8 cellular contexts compared by ENCODE assay signal in the genomic region with DNA sequence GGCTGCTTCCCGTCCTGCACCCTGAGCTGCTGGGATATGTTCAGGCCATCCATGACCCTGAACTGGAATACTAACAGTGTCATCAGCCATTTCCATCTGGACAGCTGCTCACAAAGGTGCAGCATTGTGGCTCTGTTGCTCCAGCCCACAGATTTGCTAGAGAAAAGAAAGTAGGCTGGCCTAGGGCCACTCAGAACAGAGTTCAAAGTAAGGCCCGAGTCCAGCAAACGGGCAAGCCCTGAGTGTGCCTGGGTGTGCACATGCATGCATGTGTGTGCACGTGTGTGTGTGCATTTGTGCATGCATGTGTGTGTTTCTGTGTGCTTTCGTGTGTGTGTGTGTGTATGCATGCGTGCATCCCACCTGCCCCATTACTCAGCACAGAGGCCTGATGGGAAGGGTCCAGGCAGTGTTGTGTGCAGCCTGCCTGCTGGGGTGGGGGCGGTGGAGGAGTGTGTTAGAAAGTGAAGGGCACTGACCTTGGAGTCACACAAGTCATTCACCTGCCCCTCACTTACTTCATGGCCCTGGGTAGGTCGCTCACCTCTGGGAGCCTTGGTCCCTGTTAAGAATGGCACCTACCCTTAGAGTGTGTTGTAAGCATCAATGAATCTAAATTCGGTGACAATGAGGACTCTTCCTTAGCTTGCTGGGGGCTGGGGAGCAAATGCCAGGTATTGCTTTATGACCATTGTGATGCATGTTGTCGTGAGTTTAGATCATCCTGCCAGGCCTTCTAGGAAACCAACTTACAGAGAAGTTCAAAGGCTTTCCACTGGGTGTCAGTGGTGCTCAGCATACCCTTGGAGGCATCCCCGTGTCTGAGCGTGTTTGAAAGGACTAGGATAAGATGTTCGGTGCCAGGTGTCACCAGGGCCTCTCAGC. TPM values are rescaled to one million over a fixed set of nuclear protein-coding genes. Genes with fewer than 3 reads are reported as not detected.
A peak's percentile ranks its signal among the peaks of the same experiment; 100 is the strongest.
DNase-seq lines count a peak whose midpoint lies in the region; ATAC-seq and TF ChIP-seq lines count a peak whose summit lies in the region.

No MANE protein-coding gene starts in this region.

- TF ChIP-seq EP300 in sigmoid colon (IDR thresholded peaks at IDR 0.05), result no peak

- ATAC-seq in HG03457 (IDR thresholded peaks at IDR 0.05; ENCODE audit: unreplicated experiment), result no peak
- no peak for ATAC-seq in GM19463 (IDR thresholded peaks at IDR 0.05; ENCODE audit: unreplicated experiment)

- peaks cover 0 to 8% of the 10 kb centered on the region in 2 donors for H3K9me3 ChIP-seq in right atrium auricular region
- no peaks in the 10 kb centered on the region for H3K9me3 ChIP-seq in sigmoid colon

- H3K4me1 ChIP-seq in right atrium auricular region, result no peaks in the 10 kb centered on the region
- H3K4me1 ChIP-seq in sigmoid colon, result no peaks in the 10 kb centered on the region

- peak; percentile 52 to 80 for TF ChIP-seq CTCF in right atrium auricular region (IDR thresholded peaks at IDR 0.05)
- TF ChIP-seq CTCF in sigmoid colon (IDR thresholded peaks at IDR 0.05), result peak in 3 of 4 experiments; percentile 22 to 50 (median 46)

- no peak for TF ChIP-seq POLR2A in sigmoid colon (IDR thresholded peaks at IDR 0.05)

- no peaks in the 10 kb centered on the region for H3K36me3 ChIP-seq in right atrium auricular region
- no peaks in the 10 kb centered on the region for H3K36me3 ChIP-seq in sigmoid colon

- no peaks in the 10 kb centered on the region for H3K27me3 ChIP-seq in right atrium auricular region
- H3K27me3 ChIP-seq in sigmoid colon, result no peaks in the 10 kb centered on the region

- DNase-seq in ELF-1 (ENCODE audit: low read depth, low spot score) (peak; percentile 73), HuH-7 (ENCODE audit: low spot score) (peak; percentile 59), NCI-H82 treated with DMSO at 0.1 percent for 48 hours (lab: John Stamatoyannopoulos, UW; ENCODE audit: unreplicated experiment) (peak; percentile 35), anterior cingulate cortex (lab: John Stamatoyannopoulos, UW) (peak in 36 of 58 donors; percentile 9 to 72 (median 32)), right atrium auricular region (ENCODE audit: low spot score) (no peak), sigmoid colon (no peak)

- H3K27ac ChIP-seq in right atrium auricular region (no peak overlapping the region), sigmoid colon (no peak overlapping the region)

- intact Hi-C loops in sigmoid colon (cut with DNase I), result loop anchor here (1.0 kb wide), 1 partner anchor 223 kb away; no protein-coding TSS in a partner anchor

- 46 to 53% methylated on average over 13 of the region's 13 CpGs for WGBS in sigmoid colon, 2 donors

- H3K4me3 ChIP-seq in right atrium auricular region (no peak overlapping the region), sigmoid colon (no peak overlapping the region)

RNA-seq across cellular contexts. Expression of a gene that starts 53.2 kb away (rescaled TPM):
- total RNA-seq in right atrium auricular region, result under 1 TPM in 1 of 2 donors, not detected in 1; 0.07 TPM
- total RNA-seq in sigmoid colon, result under 1 TPM in 3 of 4 donors, not detected in 1; under 0.01 to 0.16 (median 0.14) TPM
- under 1 TPM in 1 of 3 donors, not detected in 2; 0.03 TPM for polyA plus RNA-seq in sigmoid colon

Comparison
In these comparisons a context has a peak if more than half of its experiments do, and no peak if none do; other contexts are left out.
1. DNase-seq: peak in ELF-1 (single experiment), HuH-7 (single experiment), NCI-H82 treated with DMSO at 0.1 percent for 48 hours (single experiment) and anterior cingulate cortex (36 of 58); none in right atrium auricular region (single experiment) and sigmoid colon (single experiment).